17 cellular contexts compared by ENCODE assay signal in the genomic region with DNA sequence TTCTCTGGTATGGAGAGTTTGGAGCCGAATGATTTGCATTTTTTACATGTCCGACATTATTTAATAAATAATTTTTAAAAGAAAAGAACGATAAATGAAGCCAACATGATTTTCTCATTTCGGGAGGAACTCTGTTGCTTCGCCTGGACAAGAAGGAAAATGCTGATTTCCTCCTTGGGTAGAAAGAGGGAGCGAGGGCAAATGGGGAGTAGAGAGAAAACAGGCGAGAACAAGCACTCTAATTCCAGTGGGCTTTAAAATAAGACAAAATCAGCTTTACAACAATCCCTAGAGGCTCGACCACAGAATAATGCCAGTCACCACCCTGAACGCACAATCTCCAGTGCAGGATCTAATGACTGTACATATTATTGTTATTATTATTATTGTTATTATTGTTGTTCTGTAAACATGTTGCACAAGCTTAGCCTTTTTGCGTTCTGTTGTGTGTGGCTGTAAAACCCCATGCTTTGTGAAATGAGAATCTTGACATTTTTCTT. TPM values are rescaled to one million over a fixed set of nuclear protein-coding genes. Genes with fewer than 3 reads are reported as not detected.
"Had no signal": no experiment of that assay in that cellular context is flagged by ENCODE, and none has a peak within 500 bp of the region (broad histone marks: within the 10 kb centered on the region; RNA-seq: fewer than 3 reads in every experiment).

No MANE protein-coding gene starts in this region.

- DNase-seq: activated naive CD4-positive, alpha-beta T cell treated with anti-CD3 and anti-CD28 coated beads for 36 hours; islet precursor cell; psoas muscle; spleen had no signal

- H3K9me3 ChIP-seq: ascending aorta, gastroesophageal sphincter, mucosa of descending colon, psoas muscle, suprapubic skin had no signal

- ATAC-seq: activated T-helper 17 cell treated with anti-CD3 and anti-CD28 coated beads, Interleukin-2, amount 50 U/mL, for 72 hours; gastroesophageal sphincter; left lobe of liver; mucosa of descending colon; naive thymus-derived CD8-positive, alpha-beta T cell; psoas muscle had no signal

- H3K27ac ChIP-seq: ascending aorta, gastroesophageal sphincter, hepatocyte, psoas muscle, spleen, suprapubic skin had no signal

- H3K4me3 Mint-ChIP-seq: activated naive CD4-positive, alpha-beta T cell treated with anti-CD3 and anti-CD28 coated beads for 36 hours; activated T-helper 17 cell treated with anti-CD3 and anti-CD28 coated beads, Interleukin-2, amount 50 U/mL, for 72 hours; stimulated activated naive CD8-positive, alpha-beta T cell treated with anti-CD3 and anti-CD28 coated beads, Interleukin-15, Interleukin-2, amounts not matched to agents 100 ng/mL and 50 ng/mL, for 24 hours had no signal

- H3K79me2 ChIP-seq: hepatocyte had no signal

- H3K36me3 ChIP-seq: ascending aorta, gastroesophageal sphincter, spleen, suprapubic skin had no signal

- H3K4me3 ChIP-seq: ascending aorta, hepatocyte, mucosa of descending colon, psoas muscle, suprapubic skin had no signal

- H3K4me2 ChIP-seq: hepatocyte had no signal

- H3K9me3 Mint-ChIP-seq: activated naive CD4-positive, alpha-beta T cell treated with anti-CD3 and anti-CD28 coated beads for 36 hours; activated T-helper 17 cell treated with anti-CD3 and anti-CD28 coated beads, Interleukin-2, amount 50 U/mL, for 72 hours; stimulated activated naive CD8-positive, alpha-beta T cell treated with anti-CD3 and anti-CD28 coated beads, Interleukin-15, Interleukin-2, amounts not matched to agents 100 ng/mL and 50 ng/mL, for 24 hours; type B pancreatic cell had no signal

- H3K27ac Mint-ChIP-seq: activated naive CD4-positive, alpha-beta T cell treated with anti-CD3 and anti-CD28 coated beads for 36 hours; activated T-helper 17 cell treated with anti-CD3 and anti-CD28 coated beads, Interleukin-2, amount 50 U/mL, for 72 hours had no signal

RNA-seq across cellular contexts. Expression of a gene that starts 3.7 kb away (rescaled TPM):
- total RNA-seq: activated naive CD4-positive, alpha-beta T cell treated with anti-CD3 and anti-CD28 coated beads for 36 hours; activated T-helper 17 cell treated with anti-CD3 and anti-CD28 coated beads, Interleukin-2, amount 50 U/mL, for 72 hours; ascending aorta; hepatocyte; left lobe of liver; lung microvascular endothelial cell; naive thymus-derived CD8-positive, alpha-beta T cell; spleen had no signal
- polyA plus RNA-seq: hepatocyte; naive thymus-derived CD8-positive, alpha-beta T cell had no signal

RNA-seq across cellular contexts. Expression of a gene that starts 13.6 kb away (rescaled TPM):
- total RNA-seq: activated naive CD4-positive, alpha-beta T cell treated with anti-CD3 and anti-CD28 coated beads for 36 hours; activated T-helper 17 cell treated with anti-CD3 and anti-CD28 coated beads, Interleukin-2, amount 50 U/mL, for 72 hours; ascending aorta; dermis microvascular lymphatic vessel endothelial cell; gastroesophageal sphincter; left lobe of liver; naive thymus-derived CD8-positive, alpha-beta T cell; omental fat pad; psoas muscle; spleen had no signal
- polyA plus RNA-seq: naive thymus-derived CD8-positive, alpha-beta T cell; psoas muscle had no signal
